Comparison of ENCODE assay signal across 1 cellular context in the genomic region with DNA sequence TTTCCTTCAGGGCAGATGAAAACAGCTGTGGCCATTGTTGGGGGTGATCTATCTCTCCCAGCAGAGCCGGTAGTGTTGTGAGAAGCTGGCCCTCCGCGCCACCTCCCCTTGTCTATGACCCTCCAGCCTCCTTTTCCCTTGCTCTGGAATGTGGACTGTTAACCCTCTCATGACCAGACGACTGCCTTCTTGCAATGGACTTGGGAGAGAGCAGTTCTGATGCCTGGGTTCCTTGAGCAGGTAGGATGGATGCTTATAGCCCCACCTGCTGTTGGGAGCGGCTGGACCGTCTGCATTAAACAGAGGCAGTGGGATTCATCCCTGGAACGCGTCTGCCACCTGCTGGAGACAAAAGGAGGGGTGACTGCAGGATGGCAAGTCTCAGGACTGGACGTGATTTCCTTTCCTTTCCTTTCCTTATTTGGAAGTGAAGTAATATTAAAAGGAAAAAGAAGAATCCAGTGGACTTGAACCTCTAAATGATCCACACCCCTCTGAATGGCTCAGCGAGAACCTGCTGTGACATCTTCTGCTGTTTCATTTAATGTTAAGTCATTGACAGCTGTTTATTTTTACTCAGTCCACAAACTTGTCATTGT.
TF ChIP-seq lines count a peak whose summit lies in the region.

No MANE protein-coding gene starts in this region.

TF ChIP-seq in HepG2, 621 proteins besides CTCF, POLR2A, EP300 and RAD21 (continued from another document and continues in another):
- TF ChIP-seq ZBTB38 (CRISPR knock-in tag; IDR thresholded peaks at IDR 0.05) (peak; percentile 41; the same call in 1 of the 2 replicates), ZNF737 (CRISPR knock-in tag; IDR thresholded peaks at IDR 0.05; ENCODE audit: borderline replicate concordance) (no peak), CBX1 (IDR thresholded peaks at IDR 0.05; ENCODE audit: low read depth) (no peak), ZNF234 (CRISPR knock-in tag; conservative IDR thresholded peaks at IDR 0.05) (no peak), NAIF1 (CRISPR knock-in tag; IDR thresholded peaks at IDR 0.05; ENCODE audit: borderline replicate concordance) (no peak), SPEN (CRISPR knock-in tag; IDR thresholded peaks at IDR 0.05; ENCODE audit: low read depth) (no peak), MAFG (CRISPR knock-in tag; IDR thresholded peaks at IDR 0.05) (no peak), TMF1 (CRISPR knock-in tag; IDR thresholded peaks at IDR 0.05; ENCODE audit: low read depth) (peak; percentile 40; the same call in 1 of the 2 replicates), ZFP1 (CRISPR knock-in tag; IDR thresholded peaks at IDR 0.05) (peak; percentile 89; the same call in 1 of the 2 replicates), POLR2AphosphoS2 (IDR thresholded peaks at IDR 0.05; ENCODE audit: low read depth, low read length) (no peak), HMG20B (CRISPR knock-in tag; conservative IDR thresholded peaks at IDR 0.05) (0 out of 2 replicates have a peak, but pooled peaks have one; percentile 29), RFXANK (CRISPR knock-in tag; IDR thresholded peaks at IDR 0.05) (no peak), CAMTA2 (CRISPR knock-in tag; IDR thresholded peaks at IDR 0.05; ENCODE audit: borderline replicate concordance) (no peak), ZNF12 (CRISPR knock-in tag; IDR thresholded peaks at IDR 0.05) (no peak), ZNF598 (CRISPR knock-in tag; IDR thresholded peaks at IDR 0.05; ENCODE audit: borderline replicate concordance) (peak; percentile 85), FOXO1 (CRISPR knock-in tag; IDR thresholded peaks at IDR 0.05) (peak; percentile 56), MXD4 (CRISPR knock-in tag; IDR thresholded peaks at IDR 0.05) (peak; percentile 73), NFYB (CRISPR knock-in tag; IDR thresholded peaks at IDR 0.05) (no peak), SALL2 (CRISPR knock-in tag; IDR thresholded peaks at IDR 0.05) (0 out of 2 replicates have a peak, but pooled peaks have one; percentile 39), MYNN (CRISPR knock-in tag; IDR thresholded peaks at IDR 0.05; ENCODE audit: low read depth) (no peak)
- TF ChIP-seq, protein P1, sequence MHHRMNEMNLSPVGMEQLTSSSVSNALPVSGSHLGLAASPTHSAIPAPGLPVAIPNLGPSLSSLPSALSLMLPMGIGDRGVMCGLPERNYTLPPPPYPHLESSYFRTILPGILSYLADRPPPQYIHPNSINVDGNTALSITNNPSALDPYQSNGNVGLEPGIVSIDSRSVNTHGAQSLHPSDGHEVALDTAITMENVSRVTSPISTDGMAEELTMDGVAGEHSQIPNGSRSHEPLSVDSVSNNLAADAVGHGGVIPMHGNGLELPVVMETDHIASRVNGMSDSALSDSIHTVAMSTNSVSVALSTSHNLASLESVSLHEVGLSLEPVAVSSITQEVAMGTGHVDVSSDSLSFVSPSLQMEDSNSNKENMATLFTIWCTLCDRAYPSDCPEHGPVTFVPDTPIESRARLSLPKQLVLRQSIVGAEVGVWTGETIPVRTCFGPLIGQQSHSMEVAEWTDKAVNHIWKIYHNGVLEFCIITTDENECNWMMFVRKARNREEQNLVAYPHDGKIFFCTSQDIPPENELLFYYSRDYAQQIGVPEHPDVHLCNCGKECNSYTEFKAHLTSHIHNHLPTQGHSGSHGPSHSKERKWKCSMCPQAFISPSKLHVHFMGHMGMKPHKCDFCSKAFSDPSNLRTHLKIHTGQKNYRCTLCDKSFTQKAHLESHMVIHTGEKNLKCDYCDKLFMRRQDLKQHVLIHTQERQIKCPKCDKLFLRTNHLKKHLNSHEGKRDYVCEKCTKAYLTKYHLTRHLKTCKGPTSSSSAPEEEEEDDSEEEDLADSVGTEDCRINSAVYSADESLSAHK (CRISPR knock-in tag; IDR thresholded peaks at IDR 0.05; ENCODE audit: borderline replicate concordance), result no peak
- TF ChIP-seq, protein P2, sequence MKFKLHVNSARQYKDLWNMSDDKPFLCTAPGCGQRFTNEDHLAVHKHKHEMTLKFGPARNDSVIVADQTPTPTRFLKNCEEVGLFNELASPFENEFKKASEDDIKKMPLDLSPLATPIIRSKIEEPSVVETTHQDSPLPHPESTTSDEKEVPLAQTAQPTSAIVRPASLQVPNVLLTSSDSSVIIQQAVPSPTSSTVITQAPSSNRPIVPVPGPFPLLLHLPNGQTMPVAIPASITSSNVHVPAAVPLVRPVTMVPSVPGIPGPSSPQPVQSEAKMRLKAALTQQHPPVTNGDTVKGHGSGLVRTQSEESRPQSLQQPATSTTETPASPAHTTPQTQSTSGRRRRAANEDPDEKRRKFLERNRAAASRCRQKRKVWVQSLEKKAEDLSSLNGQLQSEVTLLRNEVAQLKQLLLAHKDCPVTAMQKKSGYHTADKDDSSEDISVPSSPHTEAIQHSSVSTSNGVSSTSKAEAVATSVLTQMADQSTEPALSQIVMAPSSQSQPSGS (CRISPR knock-in tag; IDR thresholded peaks at IDR 0.05), result peak; percentile 82
- TF ChIP-seq, protein P3, sequence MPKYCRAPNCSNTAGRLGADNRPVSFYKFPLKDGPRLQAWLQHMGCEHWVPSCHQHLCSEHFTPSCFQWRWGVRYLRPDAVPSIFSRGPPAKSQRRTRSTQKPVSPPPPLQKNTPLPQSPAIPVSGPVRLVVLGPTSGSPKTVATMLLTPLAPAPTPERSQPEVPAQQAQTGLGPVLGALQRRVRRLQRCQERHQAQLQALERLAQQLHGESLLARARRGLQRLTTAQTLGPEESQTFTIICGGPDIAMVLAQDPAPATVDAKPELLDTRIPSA (CRISPR knock-in tag; IDR thresholded peaks at IDR 0.05; ENCODE audit: borderline replicate concordance), result no peak
- TF ChIP-seq, protein P4, sequence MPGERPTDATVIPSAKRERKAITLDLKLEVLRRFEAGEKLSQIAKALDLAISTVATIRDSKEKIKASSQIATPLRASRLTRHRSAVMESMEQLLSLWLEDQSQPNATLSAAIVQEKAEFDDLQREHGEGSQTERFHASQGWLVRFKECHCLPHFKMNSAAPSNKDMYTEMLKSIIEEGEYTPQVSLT (CRISPR knock-in tag; IDR thresholded peaks at IDR 0.05; ENCODE audit: borderline replicate concordance, low read depth), result no peak
- TF ChIP-seq, protein P5, sequence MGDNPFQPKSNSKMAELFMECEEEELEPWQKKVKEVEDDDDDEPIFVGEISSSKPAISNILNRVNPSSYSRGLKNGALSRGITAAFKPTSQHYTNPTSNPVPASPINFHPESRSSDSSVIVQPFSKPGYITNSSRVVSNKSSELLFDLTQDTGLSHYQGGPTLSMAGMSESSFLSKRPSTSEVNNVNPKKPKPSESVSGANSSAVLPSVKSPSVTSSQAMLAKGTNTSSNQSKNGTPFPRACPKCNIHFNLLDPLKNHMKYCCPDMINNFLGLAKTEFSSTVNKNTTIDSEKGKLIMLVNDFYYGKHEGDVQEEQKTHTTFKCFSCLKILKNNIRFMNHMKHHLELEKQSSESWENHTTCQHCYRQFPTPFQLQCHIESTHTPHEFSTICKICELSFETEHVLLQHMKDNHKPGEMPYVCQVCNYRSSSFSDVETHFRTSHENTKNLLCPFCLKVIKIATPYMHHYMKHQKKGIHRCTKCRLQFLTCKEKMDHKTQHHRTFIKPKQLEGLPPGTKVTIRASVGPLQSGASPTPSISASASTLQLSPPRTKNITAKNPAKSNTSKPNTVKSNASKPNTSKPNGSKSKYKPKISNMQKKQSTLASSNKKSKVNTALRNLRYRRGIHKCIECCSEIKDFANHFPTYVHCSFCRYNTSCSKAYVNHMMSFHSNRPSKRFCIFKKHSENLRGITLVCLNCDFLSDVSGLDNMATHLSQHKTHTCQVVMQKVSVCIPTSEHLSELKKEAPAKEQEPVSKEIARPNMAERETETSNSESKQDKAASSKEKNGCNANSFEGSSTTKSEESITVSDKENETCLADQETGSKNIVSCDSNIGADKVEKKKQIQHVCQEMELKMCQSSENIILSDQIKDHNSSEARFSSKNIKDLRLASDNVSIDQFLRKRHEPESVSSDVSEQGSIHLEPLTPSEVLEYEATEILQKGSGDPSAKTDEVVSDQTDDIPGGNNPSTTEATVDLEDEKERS (CRISPR knock-in tag; IDR thresholded peaks at IDR 0.05), result peak; percentile 52; the same call in 1 of the 2 replicates
- TF ChIP-seq, protein P6, sequence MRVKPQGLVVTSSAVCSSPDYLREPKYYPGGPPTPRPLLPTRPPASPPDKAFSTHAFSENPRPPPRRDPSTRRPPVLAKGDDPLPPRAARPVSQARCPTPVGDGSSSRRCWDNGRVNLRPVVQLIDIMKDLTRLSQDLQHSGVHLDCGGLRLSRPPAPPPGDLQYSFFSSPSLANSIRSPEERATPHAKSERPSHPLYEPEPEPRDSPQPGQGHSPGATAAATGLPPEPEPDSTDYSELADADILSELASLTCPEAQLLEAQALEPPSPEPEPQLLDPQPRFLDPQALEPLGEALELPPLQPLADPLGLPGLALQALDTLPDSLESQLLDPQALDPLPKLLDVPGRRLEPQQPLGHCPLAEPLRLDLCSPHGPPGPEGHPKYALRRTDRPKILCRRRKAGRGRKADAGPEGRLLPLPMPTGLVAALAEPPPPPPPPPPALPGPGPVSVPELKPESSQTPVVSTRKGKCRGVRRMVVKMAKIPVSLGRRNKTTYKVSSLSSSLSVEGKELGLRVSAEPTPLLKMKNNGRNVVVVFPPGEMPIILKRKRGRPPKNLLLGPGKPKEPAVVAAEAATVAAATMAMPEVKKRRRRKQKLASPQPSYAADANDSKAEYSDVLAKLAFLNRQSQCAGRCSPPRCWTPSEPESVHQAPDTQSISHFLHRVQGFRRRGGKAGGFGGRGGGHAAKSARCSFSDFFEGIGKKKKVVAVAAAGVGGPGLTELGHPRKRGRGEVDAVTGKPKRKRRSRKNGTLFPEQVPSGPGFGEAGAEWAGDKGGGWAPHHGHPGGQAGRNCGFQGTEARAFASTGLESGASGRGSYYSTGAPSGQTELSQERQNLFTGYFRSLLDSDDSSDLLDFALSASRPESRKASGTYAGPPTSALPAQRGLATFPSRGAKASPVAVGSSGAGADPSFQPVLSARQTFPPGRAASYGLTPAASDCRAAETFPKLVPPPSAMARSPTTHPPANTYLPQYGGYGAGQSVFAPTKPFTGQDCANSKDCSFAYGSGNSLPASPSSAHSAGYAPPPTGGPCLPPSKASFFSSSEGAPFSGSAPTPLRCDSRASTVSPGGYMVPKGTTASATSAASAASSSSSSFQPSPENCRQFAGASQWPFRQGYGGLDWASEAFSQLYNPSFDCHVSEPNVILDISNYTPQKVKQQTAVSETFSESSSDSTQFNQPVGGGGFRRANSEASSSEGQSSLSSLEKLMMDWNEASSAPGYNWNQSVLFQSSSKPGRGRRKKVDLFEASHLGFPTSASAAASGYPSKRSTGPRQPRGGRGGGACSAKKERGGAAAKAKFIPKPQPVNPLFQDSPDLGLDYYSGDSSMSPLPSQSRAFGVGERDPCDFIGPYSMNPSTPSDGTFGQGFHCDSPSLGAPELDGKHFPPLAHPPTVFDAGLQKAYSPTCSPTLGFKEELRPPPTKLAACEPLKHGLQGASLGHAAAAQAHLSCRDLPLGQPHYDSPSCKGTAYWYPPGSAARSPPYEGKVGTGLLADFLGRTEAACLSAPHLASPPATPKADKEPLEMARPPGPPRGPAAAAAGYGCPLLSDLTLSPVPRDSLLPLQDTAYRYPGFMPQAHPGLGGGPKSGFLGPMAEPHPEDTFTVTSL (CRISPR knock-in tag; IDR thresholded peaks at IDR 0.05; ENCODE audit: borderline replicate concordance), result no peak
- TF ChIP-seq, protein P7, sequence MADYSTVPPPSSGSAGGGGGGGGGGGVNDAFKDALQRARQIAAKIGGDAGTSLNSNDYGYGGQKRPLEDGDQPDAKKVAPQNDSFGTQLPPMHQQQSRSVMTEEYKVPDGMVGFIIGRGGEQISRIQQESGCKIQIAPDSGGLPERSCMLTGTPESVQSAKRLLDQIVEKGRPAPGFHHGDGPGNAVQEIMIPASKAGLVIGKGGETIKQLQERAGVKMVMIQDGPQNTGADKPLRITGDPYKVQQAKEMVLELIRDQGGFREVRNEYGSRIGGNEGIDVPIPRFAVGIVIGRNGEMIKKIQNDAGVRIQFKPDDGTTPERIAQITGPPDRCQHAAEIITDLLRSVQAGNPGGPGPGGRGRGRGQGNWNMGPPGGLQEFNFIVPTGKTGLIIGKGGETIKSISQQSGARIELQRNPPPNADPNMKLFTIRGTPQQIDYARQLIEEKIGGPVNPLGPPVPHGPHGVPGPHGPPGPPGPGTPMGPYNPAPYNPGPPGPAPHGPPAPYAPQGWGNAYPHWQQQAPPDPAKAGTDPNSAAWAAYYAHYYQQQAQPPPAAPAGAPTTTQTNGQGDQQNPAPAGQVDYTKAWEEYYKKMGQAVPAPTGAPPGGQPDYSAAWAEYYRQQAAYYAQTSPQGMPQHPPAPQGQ (CRISPR knock-in tag; IDR thresholded peaks at IDR 0.05; ENCODE audit: borderline replicate concordance), result no peak
- TF ChIP-seq, protein P8, sequence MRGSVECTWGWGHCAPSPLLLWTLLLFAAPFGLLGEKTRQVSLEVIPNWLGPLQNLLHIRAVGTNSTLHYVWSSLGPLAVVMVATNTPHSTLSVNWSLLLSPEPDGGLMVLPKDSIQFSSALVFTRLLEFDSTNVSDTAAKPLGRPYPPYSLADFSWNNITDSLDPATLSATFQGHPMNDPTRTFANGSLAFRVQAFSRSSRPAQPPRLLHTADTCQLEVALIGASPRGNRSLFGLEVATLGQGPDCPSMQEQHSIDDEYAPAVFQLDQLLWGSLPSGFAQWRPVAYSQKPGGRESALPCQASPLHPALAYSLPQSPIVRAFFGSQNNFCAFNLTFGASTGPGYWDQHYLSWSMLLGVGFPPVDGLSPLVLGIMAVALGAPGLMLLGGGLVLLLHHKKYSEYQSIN (CRISPR knock-in tag; IDR thresholded peaks at IDR 0.05; ENCODE audit: borderline replicate concordance), result no peak
- TF ChIP-seq, protein P9, sequence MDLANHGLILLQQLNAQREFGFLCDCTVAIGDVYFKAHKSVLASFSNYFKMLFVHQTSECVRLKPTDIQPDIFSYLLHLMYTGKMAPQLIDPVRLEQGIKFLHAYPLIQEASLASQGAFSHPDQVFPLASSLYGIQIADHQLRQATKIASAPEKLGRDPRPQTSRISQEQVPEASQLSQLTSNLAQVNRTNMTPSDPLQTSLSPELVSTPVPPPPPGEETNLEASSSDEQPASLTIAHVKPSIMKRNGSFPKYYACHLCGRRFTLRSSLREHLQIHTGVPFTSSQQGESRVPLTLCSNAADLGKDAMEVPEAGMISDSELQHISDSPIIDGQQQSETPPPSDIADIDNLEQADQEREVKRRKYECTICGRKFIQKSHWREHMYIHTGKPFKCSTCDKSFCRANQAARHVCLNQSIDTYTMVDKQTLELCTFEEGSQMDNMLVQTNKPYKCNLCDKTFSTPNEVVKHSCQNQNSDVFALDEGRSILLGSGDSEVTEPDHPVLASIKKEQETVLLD (CRISPR knock-in tag; IDR thresholded peaks at IDR 0.05; ENCODE audit: low read depth), result no peak
- TF ChIP-seq, protein P10, sequence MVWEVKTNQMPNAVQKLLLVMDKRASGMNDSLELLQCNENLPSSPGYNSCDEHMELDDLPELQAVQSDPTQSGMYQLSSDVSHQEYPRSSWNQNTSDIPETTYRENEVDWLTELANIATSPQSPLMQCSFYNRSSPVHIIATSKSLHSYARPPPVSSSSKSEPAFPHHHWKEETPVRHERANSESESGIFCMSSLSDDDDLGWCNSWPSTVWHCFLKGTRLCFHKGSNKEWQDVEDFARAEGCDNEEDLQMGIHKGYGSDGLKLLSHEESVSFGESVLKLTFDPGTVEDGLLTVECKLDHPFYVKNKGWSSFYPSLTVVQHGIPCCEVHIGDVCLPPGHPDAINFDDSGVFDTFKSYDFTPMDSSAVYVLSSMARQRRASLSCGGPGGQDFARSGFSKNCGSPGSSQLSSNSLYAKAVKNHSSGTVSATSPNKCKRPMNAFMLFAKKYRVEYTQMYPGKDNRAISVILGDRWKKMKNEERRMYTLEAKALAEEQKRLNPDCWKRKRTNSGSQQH (CRISPR knock-in tag; IDR thresholded peaks at IDR 0.05; ENCODE audit: low read depth), result 0 out of 2 replicates have a peak, but pooled peaks have one; percentile 56
- TF ChIP-seq, protein P11, sequence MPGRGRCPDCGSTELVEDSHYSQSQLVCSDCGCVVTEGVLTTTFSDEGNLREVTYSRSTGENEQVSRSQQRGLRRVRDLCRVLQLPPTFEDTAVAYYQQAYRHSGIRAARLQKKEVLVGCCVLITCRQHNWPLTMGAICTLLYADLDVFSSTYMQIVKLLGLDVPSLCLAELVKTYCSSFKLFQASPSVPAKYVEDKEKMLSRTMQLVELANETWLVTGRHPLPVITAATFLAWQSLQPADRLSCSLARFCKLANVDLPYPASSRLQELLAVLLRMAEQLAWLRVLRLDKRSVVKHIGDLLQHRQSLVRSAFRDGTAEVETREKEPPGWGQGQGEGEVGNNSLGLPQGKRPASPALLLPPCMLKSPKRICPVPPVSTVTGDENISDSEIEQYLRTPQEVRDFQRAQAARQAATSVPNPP (CRISPR knock-in tag; IDR thresholded peaks at IDR 0.05), result no peak
